In the genomic region with DNA sequence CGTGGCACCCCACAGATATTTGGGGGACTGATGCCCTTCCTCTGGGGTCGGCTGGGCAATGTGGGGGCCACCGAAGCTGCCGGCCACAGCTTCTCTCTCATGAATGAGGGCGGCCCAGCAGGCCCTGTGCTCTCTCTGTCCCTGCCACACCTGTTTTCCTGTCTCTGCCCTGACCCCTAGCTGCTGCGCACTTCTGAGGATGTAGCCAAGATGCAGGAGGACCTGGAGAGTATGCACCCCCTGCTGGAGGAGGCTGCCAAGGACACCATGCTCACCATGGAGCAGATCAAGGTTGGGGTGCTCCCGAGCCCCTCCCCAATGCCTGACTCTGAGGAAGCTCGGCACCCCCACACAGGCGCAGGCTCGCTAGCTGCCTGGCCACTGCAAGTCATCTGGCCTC, we compare ENCODE assay signal across 9 cellular contexts. TPM values are rescaled to one million over a fixed set of nuclear protein-coding genes. Genes with fewer than 3 reads are reported as not detected.
DNase-seq lines count a peak whose midpoint lies in the region; ATAC-seq and TF ChIP-seq lines count a peak whose summit lies in the region.
"Had no signal": no experiment of that assay in that cellular context is flagged by ENCODE, and none has a peak within 500 bp of the region (broad histone marks: within the 10 kb centered on the region; RNA-seq: fewer than 3 reads in every experiment).

No MANE protein-coding gene starts in this region.

- no peaks in the 10 kb centered on the region for H3K9me2 ChIP-seq in MM.1S (replicated peaks; ENCODE audit: insufficient read depth, low read length)

- H3K4me3 Mint-ChIP-seq in neural progenitor cell: no peak overlapping the region
- H3K4me3 Mint-ChIP-seq: activated naive CD4-positive, alpha-beta T cell treated with anti-CD3 and anti-CD28 coated beads, Interleukin-2, amount 50 U/mL, for 24 hours had no signal

- H3K36me3 Mint-ChIP-seq in neural progenitor cell: no peaks in the 10 kb centered on the region

- H3K9me3 ChIP-seq in MM.1S (replicated peaks; ENCODE audit: insufficient read depth, low read length): no peaks in the 10 kb centered on the region
- H3K9me3 ChIP-seq in neural progenitor cell (ENCODE audit: low read depth): no peaks in the 10 kb centered on the region

- H3K27me3 Mint-ChIP-seq in neural progenitor cell (ENCODE audit: insufficient read depth, low read depth): peaks cover 15% of the 10 kb centered on the region
- H3K27me3 Mint-ChIP-seq: activated naive CD4-positive, alpha-beta T cell treated with anti-CD3 and anti-CD28 coated beads, Interleukin-2, amount 50 U/mL, for 24 hours had no signal

- H3K79me2 ChIP-seq in MM.1S (ENCODE audit: low read length) (no peaks in the 10 kb centered on the region), neural progenitor cell (ENCODE audit: low read depth) (no peaks in the 10 kb centered on the region)

- H3K4me3 ChIP-seq in MM.1S (ENCODE audit: low read length) (no peak overlapping the region), neural progenitor cell (no peak overlapping the region)

- ATAC-seq in GM19324 (IDR thresholded peaks at IDR 0.05; ENCODE audit: low FRiP score, unreplicated experiment): no peak

- H4K20me1 ChIP-seq in MM.1S (ENCODE audit: insufficient read depth, low read length): no peaks in the 10 kb centered on the region
- no peaks in the 10 kb centered on the region for H4K20me1 ChIP-seq in neural progenitor cell (ENCODE audit: low read depth)

- peaks cover under 1% of the 10 kb centered on the region for H3K9me3 Mint-ChIP-seq in neural progenitor cell
- H3K9me3 Mint-ChIP-seq: activated naive CD4-positive, alpha-beta T cell treated with anti-CD3 and anti-CD28 coated beads, Interleukin-2, amount 50 U/mL, for 24 hours had no signal

- no peak overlapping the region for H3K9ac ChIP-seq in MM.1S (ENCODE audit: low read length)
- no peak overlapping the region for H3K9ac ChIP-seq in neural progenitor cell

- H3K27ac Mint-ChIP-seq in neural progenitor cell: no peak overlapping the region
- H3K27ac Mint-ChIP-seq: activated naive CD4-positive, alpha-beta T cell treated with anti-CD3 and anti-CD28 coated beads, Interleukin-2, amount 50 U/mL, for 24 hours had no signal

- H3K27me3 ChIP-seq in MM.1S (replicated peaks; ENCODE audit: insufficient read depth, low read length): no peaks in the 10 kb centered on the region
- no peaks in the 10 kb centered on the region for H3K27me3 ChIP-seq in neural progenitor cell

- no peaks in the 10 kb centered on the region for H3K4me1 Mint-ChIP-seq in neural progenitor cell
- H3K4me1 Mint-ChIP-seq: activated naive CD4-positive, alpha-beta T cell treated with anti-CD3 and anti-CD28 coated beads, Interleukin-2, amount 50 U/mL, for 24 hours had no signal

- TF ChIP-seq CTCF in MM.1S (IDR thresholded peaks at IDR 0.05; ENCODE audit: low read length) (peak; percentile 71), neural progenitor cell (IDR thresholded peaks at IDR 0.05) (peak; percentile 85)

- H2AFZ ChIP-seq in MM.1S (ENCODE audit: low read length): 0 out of 2 replicates have a peak overlapping the region, but pooled peaks have one; percentile 38
- peak overlapping the region; percentile 58 for H2AFZ ChIP-seq in neural progenitor cell (replicated peaks)

- peak; percentile 60 for DNase-seq in activated CD4-positive, alpha-beta T cell treated with anti-CD3 and anti-CD28 coated beads for 48 hours
- DNase-seq in activated CD4-positive, alpha-beta T cell treated with anti-CD3 and anti-CD28 coated beads, Interleukin-2, amount 50 U/mL, for 4 hours: no peak
- DNase-seq in MM.1S (peak; percentile 49), amniotic epithelial cell (ENCODE audit: low read depth) (peak; percentile 48), neural progenitor cell (ENCODE audit: low spot score) (peak; percentile 90), NCI-H1105 (lab: John Stamatoyannopoulos, UW) (no peak), NCI-H446 treated with DMSO at 0.1 percent for 48 hours (lab: John Stamatoyannopoulos, UW) (no peak)

- H3K4me2 ChIP-seq in MM.1S (ENCODE audit: low read depth, low read length): no peak overlapping the region
- H3K4me2 ChIP-seq in neural progenitor cell: no peak overlapping the region

- H3K36me3 ChIP-seq in MM.1S (replicated peaks; ENCODE audit: insufficient read depth, low read length) (no peaks in the 10 kb centered on the region), neural progenitor cell (no peaks in the 10 kb centered on the region)

- no peaks in the 10 kb centered on the region for H3F3A ChIP-seq in MM.1S (ENCODE audit: insufficient read depth, low read length)
- H3F3A ChIP-seq in neural progenitor cell (ENCODE audit: low read depth): no peaks in the 10 kb centered on the region

- no peaks in the 10 kb centered on the region for H3K4me1 ChIP-seq in MM.1S (ENCODE audit: low read length)
- no peaks in the 10 kb centered on the region for H3K4me1 ChIP-seq in neural progenitor cell

- H3K27ac ChIP-seq in MM.1S (ENCODE audit: low read length) (no peak overlapping the region), neural progenitor cell (no peak overlapping the region)

RNA-seq across cellular contexts. Expression of gene BAP1, which starts 24.7 kb away (rescaled TPM):
- 55.5 and 102 TPM in 2 replicates for total RNA-seq in neural progenitor cell (ENCODE audit: low replicate concordance)

RNA-seq across cellular contexts. Expression of gene PHF7, which starts 25.3 kb away (rescaled TPM):
- 9.9 and 13.0 TPM in 2 replicates for total RNA-seq in neural progenitor cell (ENCODE audit: low replicate concordance)

RNA-seq across cellular contexts. Expression of gene SEMA3G, which starts 59.7 kb away (rescaled TPM):
- 0.79 and 3.4 TPM in 2 replicates for total RNA-seq in neural progenitor cell (ENCODE audit: low replicate concordance)

Comparison
In these comparisons a context has a peak if more than half of its experiments do, and no peak if none do; other contexts are left out.
1. DNase-seq: peak in activated CD4-positive, alpha-beta T cell treated with anti-CD3 and anti-CD28 coated beads for 48 hours (single experiment), MM.1S (single experiment), amniotic epithelial cell (single experiment) and neural progenitor cell (single experiment); none in activated CD4-positive, alpha-beta T cell treated with anti-CD3 and anti-CD28 coated beads, Interleukin-2, amount 50 U/mL, for 4 hours (0 of 2), NCI-H1105 (single experiment) and NCI-H446 treated with DMSO at 0.1 percent for 48 hours (single experiment).